ENCODE assay signal across 1 cellular context in genomic region chr11:9360862-9361622, GRCh38.
TF ChIP-seq lines count a peak whose summit lies in the region.

No MANE protein-coding gene starts in this region.

TF ChIP-seq in GM12878, 131 proteins besides CTCF, POLR2A, EP300 and RAD21:
- TF ChIP-seq BHLHE40 (IDR thresholded peaks at IDR 0.05; ENCODE audit: borderline replicate concordance in 1 of 2, low read depth in 2 of 2, low read length in 1 of 2) = peak in 1 of 2 experiments; percentile 51; a peak in 1 of 4 replicates
